14 cellular contexts compared by ENCODE assay signal in the genomic region with DNA sequence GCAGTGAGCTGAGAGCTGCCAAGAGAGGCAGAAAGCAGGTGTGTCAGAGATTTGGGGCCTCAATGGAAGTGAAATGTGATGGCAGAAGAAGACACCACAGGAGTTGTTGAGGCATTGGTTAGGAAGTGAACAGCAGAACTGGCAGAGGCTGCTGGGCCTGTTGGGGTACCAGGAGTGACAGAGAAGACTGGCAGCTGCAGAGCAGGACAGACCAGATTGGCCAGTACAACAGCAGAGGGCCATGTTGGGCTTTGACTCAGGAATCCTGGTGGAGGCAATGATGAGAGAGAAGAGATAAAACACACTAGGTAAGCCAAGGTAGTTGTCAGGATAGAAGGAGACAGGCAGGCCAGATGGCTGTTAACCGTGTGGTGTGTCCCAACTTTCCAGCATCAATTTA. TPM values are rescaled to one million over a fixed set of nuclear protein-coding genes. Genes with fewer than 3 reads are reported as not detected.
DNase-seq lines count a peak whose midpoint lies in the region; ATAC-seq and TF ChIP-seq lines count a peak whose summit lies in the region.
"Had no signal": no experiment of that assay in that cellular context is flagged by ENCODE, and none has a peak within 500 bp of the region (broad histone marks: within the 10 kb centered on the region; RNA-seq: fewer than 3 reads in every experiment).

No MANE protein-coding gene starts in this region.

- no peak for TF ChIP-seq CTCF in brain (conservative IDR thresholded peaks at IDR 0.05)
- no peak for TF ChIP-seq CTCF in uterus (IDR thresholded peaks at IDR 0.05)

- peaks cover 36% of the 10 kb centered on the region for H3K4me1 Mint-ChIP-seq in brain

- no peaks in the 10 kb centered on the region for H3K9me3 ChIP-seq in uterus
- H3K9me3 ChIP-seq: body of pancreas, sigmoid colon had no signal

- H3K27me3 Mint-ChIP-seq in brain: no peaks in the 10 kb centered on the region

- ATAC-seq in GM19023 (IDR thresholded peaks at IDR 0.05; ENCODE audit: unreplicated experiment) (no peak), HG02938 (IDR thresholded peaks at IDR 0.05; ENCODE audit: unreplicated experiment) (no peak)
- ATAC-seq: body of pancreas had no signal

- H3K4me1 ChIP-seq in uterus: no peaks in the 10 kb centered on the region

- no peak for TF ChIP-seq POLR2A in uterus (IDR thresholded peaks at IDR 0.05)

- H3K36me3 ChIP-seq in uterus: no peaks in the 10 kb centered on the region
- H3K36me3 ChIP-seq: sigmoid colon had no signal

- H3K27me3 ChIP-seq in uterus: no peaks in the 10 kb centered on the region
- H3K27me3 ChIP-seq: body of pancreas, sigmoid colon had no signal

- intact Hi-C loops in uterus (cut with DNase I; ENCODE audit: low total_unique reads): no loop called here

- DNase-seq in DMS53 (lab: John Stamatoyannopoulos, UW): peak; percentile 30
- no peak for DNase-seq in DMS53 treated with DMSO at 0.1 percent for 48 hours (lab: John Stamatoyannopoulos, UW; ENCODE audit: unreplicated experiment)
- DNase-seq in HuH-7 (ENCODE audit: low spot score): peak; percentile 33
- peak in 36 of 56 donors; percentile 12 to 73 (median 50) for DNase-seq in nucleus accumbens (lab: John Stamatoyannopoulos, UW)
- no peak for DNase-seq in uterus
- DNase-seq: 8988T, body of pancreas, NCI-H2171 treated with DMSO at 0.1 percent for 48 hours, sigmoid colon, SW 1271 had no signal

- H3K4me3 ChIP-seq in uterus: no peak overlapping the region
- H3K4me3 ChIP-seq: body of pancreas, lung, sigmoid colon had no signal

- peak overlapping the region in 3 of 5 experiments; percentile 14 to 21 (median 15) for H3K27ac Mint-ChIP-seq in brain

- no peak overlapping the region for H3K27ac ChIP-seq in uterus
- H3K27ac ChIP-seq: body of pancreas had no signal

- peak overlapping the region in 1 of 5 experiments; percentile 6 for H3K4me3 Mint-ChIP-seq in brain

- no peaks in the 10 kb centered on the region for H3K9me3 Mint-ChIP-seq in brain

- no peaks in the 10 kb centered on the region for H3K36me3 Mint-ChIP-seq in brain

RNA-seq across cellular contexts. Expression of gene HERPUD2, which starts 19.9 kb away (rescaled TPM):
- 18.4 TPM for polyA plus RNA-seq in brain (ENCODE audit: insufficient read depth, low read depth, low replicate concordance)
- 10 to 100 TPM; 27.7 to 49.6 (median 40.6) TPM for total RNA-seq in uterus

Comparison
In these comparisons a context has a peak if more than half of its experiments do, and no peak if none do; other contexts are left out.
1. DNase-seq: peak in DMS53 (single experiment), HuH-7 (single experiment) and nucleus accumbens (36 of 56); none in DMS53 treated with DMSO at 0.1 percent for 48 hours (single experiment) and uterus (0 of 2).